In the genomic region with DNA sequence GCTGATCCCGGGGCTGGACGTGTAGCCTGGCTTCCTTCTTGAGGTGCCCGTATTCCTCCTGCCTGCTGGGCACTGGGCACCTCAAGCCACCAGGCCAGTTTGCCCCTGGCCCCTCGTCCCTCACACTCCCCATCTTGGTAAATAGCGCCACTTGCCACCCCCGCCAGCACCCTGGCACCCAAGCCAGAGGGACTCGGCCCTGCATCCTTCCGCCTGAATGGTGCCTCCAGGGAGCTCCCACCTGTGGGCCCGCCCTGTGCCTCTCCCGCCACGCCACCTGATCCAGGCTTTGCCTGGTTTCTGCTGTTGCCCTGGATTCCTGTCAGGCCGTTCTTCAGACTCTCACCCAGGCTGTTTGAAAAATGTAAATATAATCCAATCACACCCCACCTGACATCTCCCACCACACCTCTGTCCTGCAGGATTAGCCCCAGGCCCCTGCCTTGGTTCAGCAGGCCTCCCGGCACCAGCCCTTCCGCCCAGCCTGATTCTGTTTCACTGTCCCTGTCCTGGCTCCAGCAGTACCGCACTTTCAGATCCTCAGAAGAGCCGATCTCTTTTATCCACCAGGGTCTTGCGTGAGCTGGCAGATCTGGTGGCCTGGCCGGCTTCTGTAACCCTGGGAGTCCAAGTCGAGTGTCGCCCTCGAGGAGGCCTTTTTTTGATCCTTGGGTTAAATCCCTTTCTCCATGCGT, we compare ENCODE assay signal across 16 cellular contexts.
"Had no signal": no experiment of that assay in that cellular context is flagged by ENCODE, and none has a peak within 500 bp of the region (broad histone marks: within the 10 kb centered on the region; RNA-seq: fewer than 3 reads in every experiment).

No MANE protein-coding gene starts in this region.

- H3K4me3 Mint-ChIP-seq: activated B cell treated with CpG ODN at 0.5 μM for 24 hours; activated CD4-positive, alpha-beta T cell treated with anti-CD3 and anti-CD28 coated beads, Interleukin-2, amount 10 ng/mL, durations not matched to agents 24 days and 14 days; activated naive CD8-positive, alpha-beta T cell; naive B cell; T-helper 1 cell treated with Interleukin-12 subunit alpha and Interleukin-12 subunit beta and Interleukin-4 antibody, amounts not matched to agents 30 μg/mL and 1 μg/mL, for 36 hours had no signal

- H3K27me3 Mint-ChIP-seq: activated B cell treated with CpG ODN at 0.5 μM for 24 hours; activated CD4-positive, alpha-beta T cell treated with anti-CD3 and anti-CD28 coated beads, Interleukin-2, amount 10 ng/mL, durations not matched to agents 24 days and 14 days; activated naive CD8-positive, alpha-beta T cell; naive B cell had no signal

- ATAC-seq: left ventricle myocardium superior; right lobe of liver; stimulated activated naive CD8-positive, alpha-beta T cell treated with anti-CD3 and anti-CD28 coated beads, Interleukin-15, Interleukin-2, amounts not matched to agents 100 U/mL and 50 U/mL, for 24 hours had no signal

- H3K36me3 ChIP-seq: uterus had no signal

- H3K4me1 ChIP-seq: prostate gland, uterus had no signal

- H3K27ac Mint-ChIP-seq: activated B cell treated with CpG ODN at 0.5 μM for 24 hours; activated CD4-positive, alpha-beta T cell treated with anti-CD3 and anti-CD28 coated beads, Interleukin-2, amount 10 ng/mL, durations not matched to agents 24 days and 14 days; activated naive CD8-positive, alpha-beta T cell; T-helper 1 cell treated with Interleukin-12 subunit alpha and Interleukin-12 subunit beta and Interleukin-4 antibody, amounts not matched to agents 30 μg/mL and 1 μg/mL, for 36 hours had no signal

- DNase-seq: activated B cell treated with CpG ODN at 0.5 μM for 24 hours; activated CD4-positive, alpha-beta T cell treated with anti-CD3 and anti-CD28 coated beads, Interleukin-2, amount 10 ng/mL, durations not matched to agents 24 days and 14 days; activated CD8-positive, alpha-beta memory T cell treated with anti-CD3 and anti-CD28 coated beads for 24 hours; activated T-cell treated with anti-CD3 and anti-CD28 coated beads for 4 hours; foreskin melanocyte; islet precursor cell; left ventricle myocardium superior; naive B cell; stimulated activated CD4-positive, alpha-beta T cell treated with anti-CD3 and anti-CD28 coated beads, Interleukin-2, amount 100 ng/mL, for 24 hours; stimulated activated naive CD8-positive, alpha-beta T cell treated with anti-CD3 and anti-CD28 coated beads, Interleukin-15, Interleukin-2, amounts not matched to agents 100 U/mL and 50 U/mL, for 24 hours; uterus had no signal

- H3K9me3 Mint-ChIP-seq: activated B cell treated with CpG ODN at 0.5 μM for 24 hours; activated CD4-positive, alpha-beta T cell treated with anti-CD3 and anti-CD28 coated beads, Interleukin-2, amount 10 ng/mL, durations not matched to agents 24 days and 14 days; naive B cell; T-helper 1 cell treated with Interleukin-12 subunit alpha and Interleukin-12 subunit beta and Interleukin-4 antibody, amounts not matched to agents 30 μg/mL and 1 μg/mL, for 36 hours had no signal

- H3K27ac ChIP-seq: dorsolateral prefrontal cortex, prostate gland, right lobe of liver, uterus had no signal

- H3K27me3 ChIP-seq: dorsolateral prefrontal cortex, right lobe of liver, uterus had no signal

- H3K4me3 ChIP-seq: dorsolateral prefrontal cortex, prostate gland, right lobe of liver, uterus had no signal

- H3K9me3 ChIP-seq: prostate gland, right lobe of liver, uterus had no signal
